27 cellular contexts compared by ENCODE assay signal in genomic region chr1:231774719-231775322, GRCh38.
DNase-seq lines count a peak whose midpoint lies in the region; ATAC-seq, FAIRE-seq and TF ChIP-seq lines count a peak whose summit lies in the region.
"Had no signal": no experiment of that assay in that cellular context is flagged by ENCODE, and none has a peak within 500 bp of the region (broad histone marks: within the 10 kb centered on the region; RNA-seq: fewer than 3 reads in every experiment).

No MANE protein-coding gene starts in this region.

- H3K4me1 ChIP-seq in H1 (replicated peaks in 1 of 4; ENCODE audit: control insufficient read depth in 3 of 4, insufficient read depth in 4 of 4, low read length in 3 of 4), result peaks cover 0 to 6% (median 2%) of the 10 kb centered on the region in 4 experiments; a peak in 3 of 7 replicates

- no peak overlapping the region for H2AFZ ChIP-seq in H1 (ENCODE audit: low read length)

- H3K23ac ChIP-seq in H1 (ENCODE audit: insufficient read length), result no peak overlapping the region

- H4K91ac ChIP-seq in H1 (replicated peaks; ENCODE audit: insufficient read length, low read length), result no peak overlapping the region

- H3K4me1 Mint-ChIP-seq in type B pancreatic cell (ENCODE audit: unreplicated experiment), result peaks cover 25% of the 10 kb centered on the region
- H3K4me1 Mint-ChIP-seq: CD4-positive, alpha-beta memory T cell had no signal

- no peaks in the 10 kb centered on the region for H3K9me3 ChIP-seq in H1 (ENCODE audit: insufficient read depth in 2 of 2, low read depth in 1 of 2, low read length in 1 of 2)
- H3K9me3 ChIP-seq: adrenal gland, heart right ventricle had no signal

- no peak overlapping the region for H3K27ac ChIP-seq in H1 (ENCODE audit: low read depth, low read length)
- H3K27ac ChIP-seq: adrenal gland, heart right ventricle had no signal

- no peaks in the 10 kb centered on the region for H4K20me1 ChIP-seq in H1 (replicated peaks in 1 of 2; ENCODE audit: control insufficient read depth in 1 of 2, insufficient read depth in 2 of 2, low read length in 2 of 2)

- H3K27ac Mint-ChIP-seq in type B pancreatic cell, result peak overlapping the region; percentile 43
- H3K27ac Mint-ChIP-seq: activated CD8-positive, alpha-beta T cell treated with anti-CD3 and anti-CD28 coated beads for 36 hours; nephron; progenitor cell of endocrine pancreas had no signal

- H2BK5ac ChIP-seq in H1 (ENCODE audit: low read depth, low read length), result no peak overlapping the region; the same call in 1 of the 2 replicates

- H2BK20ac ChIP-seq in H1 (ENCODE audit: low read length), result no peak overlapping the region

- H2AK5ac ChIP-seq in H1 (ENCODE audit: low read depth, low read length), result no peak overlapping the region

- H2BK15ac ChIP-seq in H1 (ENCODE audit: low read length), result no peak overlapping the region

- no peak overlapping the region for H3K4me3 ChIP-seq in H1 (ENCODE audit: extremely low read depth in 1 of 4, insufficient read depth in 2 of 4, low read depth in 3 of 4, low read length in 4 of 4)
- H3K4me3 ChIP-seq: adrenal gland, dorsolateral prefrontal cortex, heart right ventricle had no signal

- no peak for TF ChIP-seq RAD21 in H1 (IDR thresholded peaks at IDR 0.05 in 1 of 2, conservative IDR thresholded peaks at IDR 0.05 in 1 of 2; ENCODE audit: low read depth in 2 of 2, low read length in 2 of 2)

- no peak overlapping the region for H3K14ac ChIP-seq in H1 (ENCODE audit: insufficient read length)

- H3K4me3 Mint-ChIP-seq in type B pancreatic cell, result no peak overlapping the region
- H3K4me3 Mint-ChIP-seq: activated CD8-positive, alpha-beta T cell treated with anti-CD3 and anti-CD28 coated beads for 36 hours; CD4-positive, alpha-beta memory T cell; nephron had no signal

- no peaks in the 10 kb centered on the region for H3K23me2 ChIP-seq in H1 (ENCODE audit: low read depth, low read length)

- no peak overlapping the region for H4K8ac ChIP-seq in H1 (ENCODE audit: extremely low read depth, insufficient read depth, low read length)

- CTCF ChIA-PET in H1 (lab: Charles Lee; ENCODE audit: partially characterized antibody), result interaction anchor here (1.1 to 3.0 kb wide), 4 partner anchors 8 to 31 kb away, joined by 3 to 16 read pairs (median 7); no protein-coding TSS in a partner anchor

- DNase-seq in Kasumi-1 (lab: John Stamatoyannopoulos, UW) (peak; percentile 73 to 75), SKM-1 (lab: John Stamatoyannopoulos, UW; ENCODE audit: unreplicated experiment) (peak; percentile 90), H1 (ENCODE audit: low read depth in 1 of 2, low spot score in 2 of 2) (no peak), type B pancreatic cell (ENCODE audit: extremely low spot score, unreplicated experiment) (no peak), OCI-M1 (lab: John Stamatoyannopoulos, UW) (no peak)
- DNase-seq: activated CD4-positive, CD25-positive, alpha-beta regulatory T cell; activated CD8-positive, alpha-beta T cell treated with anti-CD3 and anti-CD28 coated beads for 36 hours; activated naive CD4-positive, alpha-beta T cell; adrenal gland; CD4-positive, alpha-beta memory T cell; dorsolateral prefrontal cortex; foreskin fibroblast; H7; heart right ventricle; Karpas-422; left colon; NCI-H1105; NCI-H2029; NCI-H226; NCI-H82 had no signal

- 93% methylated on average over 3 of the region's 3 CpGs; no CpG with 5 or more reads in 1 of the 2 experiments for WGBS in H1 (ENCODE audit: extremely low coverage in 1 of 2, insufficient coverage in 1 of 2, insufficient read length in 1 of 2, insufficient replicate concordance in 2 of 2, low coverage in 1 of 2, low lambda C conversion rate in 2 of 2, missing lambda C conversion rate in 1 of 2), 2 experiments

- no peak overlapping the region for H3K9ac ChIP-seq in H1 (replicated peaks in 1 of 4; ENCODE audit: extremely low read depth in 1 of 4, low read depth in 3 of 4, low read length in 3 of 4)

- H3K27me3 Mint-ChIP-seq in type B pancreatic cell, result no peaks in the 10 kb centered on the region
- H3K27me3 Mint-ChIP-seq: activated CD8-positive, alpha-beta T cell treated with anti-CD3 and anti-CD28 coated beads for 36 hours; CD4-positive, alpha-beta memory T cell; progenitor cell of endocrine pancreas had no signal

- no peak overlapping the region for H2BK120ac ChIP-seq in H1 (replicated peaks; ENCODE audit: low read depth, low read length)

- TF ChIP-seq POLR2A in H1 (IDR thresholded peaks at IDR 0.05; ENCODE audit: control extremely low read depth in 1 of 2, low read depth in 2 of 2, low read length in 2 of 2), result no peak

- TF ChIP-seq EP300 in H1 (IDR thresholded peaks at IDR 0.05; ENCODE audit: borderline replicate concordance in 1 of 2, low read depth in 2 of 2, low read length in 2 of 2), result no peak

- FAIRE-seq in H1 (lab: Jason Lieb, UNC), result no peak
- FAIRE-seq: bronchial epithelial cell, G401.6, GM18507 had no signal

- H3K36me3 Mint-ChIP-seq in type B pancreatic cell, result peaks cover 3% of the 10 kb centered on the region

- H4K5ac ChIP-seq in H1 (ENCODE audit: insufficient read length, low read depth, low read length), result no peak overlapping the region

- no peak overlapping the region for H3K4ac ChIP-seq in H1 (replicated peaks; ENCODE audit: insufficient read length, low read depth, low read length)

- no peak for TF ChIP-seq CTCF in H1 (IDR thresholded peaks at IDR 0.05; ENCODE audit: control extremely low read depth in 1 of 3, insufficient read depth in 1 of 3, low read depth in 1 of 3, low read length in 3 of 3)
- no peak for TF ChIP-seq CTCF in type B pancreatic cell (conservative IDR thresholded peaks at IDR 0.05)

- no peak overlapping the region for H3K56ac ChIP-seq in H1 (replicated peaks; ENCODE audit: insufficient read length, low read depth, low read length)

- no peaks in the 10 kb centered on the region for H3K9me3 Mint-ChIP-seq in type B pancreatic cell
- H3K9me3 Mint-ChIP-seq: activated CD8-positive, alpha-beta T cell treated with anti-CD3 and anti-CD28 coated beads for 36 hours; CD4-positive, alpha-beta memory T cell; nephron had no signal

- H2BK12ac ChIP-seq in H1 (ENCODE audit: low read depth, low read length), result no peak overlapping the region

- POLR2A ChIA-PET in H1 (lab: Charles Lee; ENCODE audit: partially characterized antibody), result no interaction called here

- H3K4me2 ChIP-seq in H1 (ENCODE audit: insufficient read depth in 1 of 2, low read depth in 2 of 2, low read length in 2 of 2), result no peak overlapping the region

- H3K18ac ChIP-seq in H1 (ENCODE audit: extremely low read depth, low read length), result no peak overlapping the region

- H3K79me1 ChIP-seq in H1 (ENCODE audit: low read depth, low read length), result no peaks in the 10 kb centered on the region

- no peaks in the 10 kb centered on the region; a peak in 1 of 7 replicates for H3K27me3 ChIP-seq in H1 (replicated peaks in 1 of 4; ENCODE audit: control insufficient read depth in 3 of 4, extremely low read depth in 1 of 4, insufficient read depth in 3 of 4, low read length in 3 of 4)
- H3K27me3 ChIP-seq: adrenal gland, dorsolateral prefrontal cortex, heart right ventricle had no signal

- no peaks in the 10 kb centered on the region for H3K79me2 ChIP-seq in H1 (ENCODE audit: control insufficient read depth in 1 of 2, insufficient read depth in 2 of 2, low read length in 2 of 2)

- no peaks in the 10 kb centered on the region for H3K36me3 ChIP-seq in H1 (ENCODE audit: control insufficient read depth in 2 of 4, insufficient read depth in 4 of 4, low read length in 3 of 4)
- H3K36me3 ChIP-seq: adrenal gland had no signal

- ATAC-seq in HG02798 (IDR thresholded peaks at IDR 0.05; ENCODE audit: poor library complexity, unreplicated experiment), result no peak
- ATAC-seq in HG03442 (IDR thresholded peaks at IDR 0.05; ENCODE audit: unreplicated experiment), result no peak
- ATAC-seq: activated CD8-positive, alpha-beta T cell treated with anti-CD3 and anti-CD28 coated beads for 36 hours; heart right ventricle; left colon had no signal

TF ChIP-seq in H1, 55 proteins besides CTCF, POLR2A, EP300 and RAD21:
- TF ChIP-seq BRCA1 (IDR thresholded peaks at IDR 0.05; ENCODE audit: low read depth, low read length) (no peak), HDAC2 (IDR thresholded peaks at IDR 0.05; ENCODE audit: borderline replicate concordance in 1 of 2, low read depth in 2 of 2, low read length in 2 of 2) (no peak), MAFK (IDR thresholded peaks at IDR 0.05; ENCODE audit: low read depth, low read length) (peak; percentile 19; the same call in 1 of the 2 replicates)

Comparison
In these comparisons a context has a peak if more than half of its experiments do, and no peak if none do; other contexts are left out.
1. DNase-seq: peak in Kasumi-1 (2 of 2) and SKM-1 (single experiment); none in H1 (0 of 2), type B pancreatic cell (single experiment) and OCI-M1 (single experiment).